ENCODE assay signal across 9 cellular contexts in genomic region chr6:42260972-42261371, GRCh38. TPM values are rescaled to one million over a fixed set of nuclear protein-coding genes. Genes with fewer than 3 reads are reported as not detected.
A peak's percentile ranks its signal among the peaks of the same experiment; 100 is the strongest.
DNase-seq lines count a peak whose midpoint lies in the region; ATAC-seq, FAIRE-seq and TF ChIP-seq lines count a peak whose summit lies in the region.
"Had no signal": no experiment of that assay in that cellular context is flagged by ENCODE, and none has a peak within 500 bp of the region (broad histone marks: within the 10 kb centered on the region; RNA-seq: fewer than 3 reads in every experiment).

No MANE protein-coding gene starts in this region.

- H3K4me3 ChIP-seq in AG10803 (ENCODE audit: low read length), result no peak overlapping the region
- H3K4me3 ChIP-seq in fibroblast of pulmonary artery (replicated peaks; ENCODE audit: low read depth, low read length), result no peak overlapping the region

- no peaks in the 10 kb centered on the region for H3K9me3 Mint-ChIP-seq in activated CD8-positive, alpha-beta T cell treated with anti-CD3 and anti-CD28 coated beads, Interleukin-2, amount 10 ng/mL, durations not matched to agents 7 days and 5 days (ENCODE audit: insufficient read depth)

- peaks cover 11% of the 10 kb centered on the region for H3K4me1 Mint-ChIP-seq in activated CD8-positive, alpha-beta T cell treated with anti-CD3 and anti-CD28 coated beads, Interleukin-2, amount 10 ng/mL, durations not matched to agents 7 days and 5 days (ENCODE audit: low read depth)

- peak; percentile 46 for TF ChIP-seq CTCF in AG10803 (conservative IDR thresholded peaks at IDR 0.05; ENCODE audit: low read length)
- TF ChIP-seq CTCF in fibroblast of pulmonary artery (IDR thresholded peaks at IDR 0.05; ENCODE audit: low read length, missing control alignments), result peak; percentile 52

- peak; percentile 75 for ATAC-seq in activated CD8-positive, alpha-beta T cell treated with anti-CD3 and anti-CD28 coated beads, Interleukin-2, amount 10 ng/mL, durations not matched to agents 7 days and 5 days
- ATAC-seq in HG02885 (IDR thresholded peaks at IDR 0.05; ENCODE audit: poor library complexity, unreplicated experiment), result no peak

- FAIRE-seq in HTR-8/SVneo (lab: Jason Lieb, UNC), result no peak
- FAIRE-seq: endometrium had no signal

- peaks cover 8% of the 10 kb centered on the region for H3K36me3 Mint-ChIP-seq in activated CD8-positive, alpha-beta T cell treated with anti-CD3 and anti-CD28 coated beads, Interleukin-2, amount 10 ng/mL, durations not matched to agents 7 days and 5 days (ENCODE audit: low read depth)

- CTCF ChIA-PET in activated CD8-positive, alpha-beta T cell treated with anti-CD3 and anti-CD28 coated beads, Interleukin-2, amount 10 ng/mL, durations not matched to agents 7 days and 5 days (lab: Charles Lee), result interaction anchor here (0.7 to 5.6 kb wide), 19 partner anchors 8 to 306 kb away, joined by 3 to 87 read pairs (median 3); partner anchors contain the start of gene TRERF1

- POLR2A ChIA-PET in activated CD8-positive, alpha-beta T cell treated with anti-CD3 and anti-CD28 coated beads, Interleukin-2, amount 10 ng/mL, durations not matched to agents 7 days and 5 days (lab: Charles Lee), result interaction anchor here (1.0 to 1.1 kb wide), 2 partner anchors 285 to 287 kb away, joined by 3 to 4 read pairs; no protein-coding TSS in a partner anchor

- H3K4me3 Mint-ChIP-seq in activated CD8-positive, alpha-beta T cell treated with anti-CD3 and anti-CD28 coated beads, Interleukin-2, amount 10 ng/mL, durations not matched to agents 7 days and 5 days, result no peak overlapping the region

- H3K27ac Mint-ChIP-seq in activated CD8-positive, alpha-beta T cell treated with anti-CD3 and anti-CD28 coated beads, Interleukin-2, amount 10 ng/mL, durations not matched to agents 7 days and 5 days, result peak overlapping the region; percentile 55

- H3K27me3 Mint-ChIP-seq in activated CD8-positive, alpha-beta T cell treated with anti-CD3 and anti-CD28 coated beads, Interleukin-2, amount 10 ng/mL, durations not matched to agents 7 days and 5 days (ENCODE audit: low read depth), result no peaks in the 10 kb centered on the region

- no peak for DNase-seq in AG10803 (ENCODE audit: low read depth)
- DNase-seq in HTR-8/SVneo (ENCODE audit: insufficient read length, low spot score), result peak; percentile 70
- peak; percentile 43 for DNase-seq in activated CD8-positive, alpha-beta T cell treated with anti-CD3 and anti-CD28 coated beads, Interleukin-2, amount 10 ng/mL, durations not matched to agents 7 days and 5 days
- DNase-seq in fibroblast of pulmonary artery (ENCODE audit: low read depth), result peak; percentile 27
- DNase-seq in retina, result peak; percentile 28
- DNase-seq in Ammon's horn (ENCODE audit: low spot score), result no peak
- DNase-seq in NCI-H2227 treated with DMSO at 0.1 percent for 48 hours (lab: John Stamatoyannopoulos, UW), result no peak

RNA-seq across cellular contexts. Expression of gene MRPS10, which starts 43.3 kb away (rescaled TPM):
- 10 to 100 TPM; 32.6 to 33.8 TPM for total RNA-seq in activated CD8-positive, alpha-beta T cell treated with anti-CD3 and anti-CD28 coated beads, Interleukin-2, amount 10 ng/mL, durations not matched to agents 7 days and 5 days

Comparison
In these comparisons a context has a peak if more than half of its experiments do, and no peak if none do; other contexts are left out.
1. DNase-seq: peak in HTR-8/SVneo (single experiment), activated CD8-positive, alpha-beta T cell treated with anti-CD3 and anti-CD28 coated beads, Interleukin-2, amount 10 ng/mL, durations not matched to agents 7 days and 5 days (single experiment), fibroblast of pulmonary artery (single experiment) and retina (single experiment); none in AG10803 (single experiment), Ammon's horn (single experiment) and NCI-H2227 treated with DMSO at 0.1 percent for 48 hours (single experiment).